ENCODE assay signal across 10 cellular contexts in genomic region chr17:8250101-8250500, GRCh38. TPM values are rescaled to one million over a fixed set of nuclear protein-coding genes. Genes with fewer than 3 reads are reported as not detected.
DNase-seq lines count a peak whose midpoint lies in the region; ATAC-seq and TF ChIP-seq lines count a peak whose summit lies in the region.
"Had no signal": no experiment of that assay in that cellular context is flagged by ENCODE, and none has a peak within 500 bp of the region (broad histone marks: within the 10 kb centered on the region; RNA-seq: fewer than 3 reads in every experiment).

No MANE protein-coding gene starts in this region.

- DNase-seq in activated naive CD4-positive, alpha-beta T cell treated with anti-CD3 and anti-CD28 coated beads, Interleukin-2, amount 10 ng/mL, durations not matched to agents 7 days and 5 days: no peak
- DNase-seq in activated naive CD4-positive, alpha-beta T cell (lab: John Stamatoyannopoulos, UW): no peak
- no peak for DNase-seq in SK-N-MC (ENCODE audit: low read depth, low spot score)
- no peak for DNase-seq in fibroblast of mammary gland (ENCODE audit: low read depth)
- no peak for DNase-seq in stimulated activated naive B cell treated with anti-CD40 and anti-IgM and Interleukin-4, amounts not matched to agents 10 μg/mL and 1 μg/mL and 100 μg/mL, for 72 hours
- no peak for DNase-seq in DMS53 treated with DMSO at 0.1 percent for 48 hours (lab: John Stamatoyannopoulos, UW; ENCODE audit: unreplicated experiment)
- no peak for DNase-seq in prostate gland (ENCODE audit: low spot score)
- DNase-seq: mucosa of descending colon, SHP77 treated with DMSO at 0.1 percent for 48 hours had no signal

- CTCF ChIA-PET in activated naive CD4-positive, alpha-beta T cell treated with anti-CD3 and anti-CD28 coated beads, Interleukin-2, amount 10 ng/mL, durations not matched to agents 7 days and 5 days (lab: Charles Lee): interaction anchor here (0.9 to 5.0 kb wide), 3 partner anchors 27 to 76 kb away, joined by 3 to 38 read pairs (median 4); no protein-coding TSS in a partner anchor

- peak overlapping the region; percentile 88 for H3K4me3 Mint-ChIP-seq in activated naive CD4-positive, alpha-beta T cell treated with anti-CD3 and anti-CD28 coated beads, Interleukin-2, amount 10 ng/mL, durations not matched to agents 7 days and 5 days
- H3K4me3 Mint-ChIP-seq in stimulated activated naive B cell treated with anti-CD40 and anti-IgM and Interleukin-4, amounts not matched to agents 10 μg/mL and 1 μg/mL and 100 μg/mL, for 72 hours: peak overlapping the region; percentile 91 to 98

- H3K9me3 ChIP-seq in SK-N-MC (ENCODE audit: low read depth, low read length) (no peaks in the 10 kb centered on the region), prostate gland (no peaks in the 10 kb centered on the region)
- H3K9me3 ChIP-seq: mucosa of descending colon had no signal

- peaks cover 37% of the 10 kb centered on the region for H3K4me1 Mint-ChIP-seq in activated naive CD4-positive, alpha-beta T cell treated with anti-CD3 and anti-CD28 coated beads, Interleukin-2, amount 10 ng/mL, durations not matched to agents 7 days and 5 days
- H3K4me1 Mint-ChIP-seq in stimulated activated naive B cell treated with anti-CD40 and anti-IgM and Interleukin-4, amounts not matched to agents 10 μg/mL and 1 μg/mL and 100 μg/mL, for 72 hours: peaks cover 24 to 46% of the 10 kb centered on the region in 2 donors

- H3K27ac ChIP-seq in SK-N-MC (no peak overlapping the region), prostate gland (no peak overlapping the region)

- no peaks in the 10 kb centered on the region for H3K9me3 Mint-ChIP-seq in activated naive CD4-positive, alpha-beta T cell treated with anti-CD3 and anti-CD28 coated beads, Interleukin-2, amount 10 ng/mL, durations not matched to agents 7 days and 5 days
- no peaks in the 10 kb centered on the region for H3K9me3 Mint-ChIP-seq in stimulated activated naive B cell treated with anti-CD40 and anti-IgM and Interleukin-4, amounts not matched to agents 10 μg/mL and 1 μg/mL and 100 μg/mL, for 72 hours

- H3K4me3 ChIP-seq in SK-N-MC (peak overlapping the region; percentile 96), fibroblast of mammary gland (ENCODE audit: control insufficient read depth, low read depth, low read length) (peak overlapping the region; percentile 99), prostate gland (no peak overlapping the region)

- no peaks in the 10 kb centered on the region for H3K4me1 ChIP-seq in prostate gland (replicated peaks)

- intact Hi-C loops in prostate gland (cut with DNase I): no loop called here

- no peaks in the 10 kb centered on the region for H3K27me3 Mint-ChIP-seq in activated naive CD4-positive, alpha-beta T cell treated with anti-CD3 and anti-CD28 coated beads, Interleukin-2, amount 10 ng/mL, durations not matched to agents 7 days and 5 days
- H3K27me3 Mint-ChIP-seq in stimulated activated naive B cell treated with anti-CD40 and anti-IgM and Interleukin-4, amounts not matched to agents 10 μg/mL and 1 μg/mL and 100 μg/mL, for 72 hours: no peaks in the 10 kb centered on the region

- ATAC-seq in stimulated activated naive B cell treated with anti-CD40 and anti-IgM and Interleukin-4, amounts not matched to agents 10 μg/mL and 1 μg/mL and 100 μg/mL, for 72 hours (replicated peaks): no peak
- no peak for ATAC-seq in GM18870 (IDR thresholded peaks at IDR 0.05; ENCODE audit: unreplicated experiment)
- ATAC-seq: mucosa of descending colon had no signal

- no peaks in the 10 kb centered on the region for H3K27me3 ChIP-seq in prostate gland (replicated peaks; ENCODE audit: insufficient read depth)

- TF ChIP-seq POLR2A in prostate gland (IDR thresholded peaks at IDR 0.05): no peak

- peaks cover 12% of the 10 kb centered on the region for H3K36me3 Mint-ChIP-seq in activated naive CD4-positive, alpha-beta T cell treated with anti-CD3 and anti-CD28 coated beads, Interleukin-2, amount 10 ng/mL, durations not matched to agents 7 days and 5 days
- H3K36me3 Mint-ChIP-seq in stimulated activated naive B cell treated with anti-CD40 and anti-IgM and Interleukin-4, amounts not matched to agents 10 μg/mL and 1 μg/mL and 100 μg/mL, for 72 hours: peaks cover 29 to 30% of the 10 kb centered on the region in 2 donors

- peaks cover 13% of the 10 kb centered on the region for H3K36me3 ChIP-seq in SK-N-MC (ENCODE audit: insufficient read depth, low read length)
- no peaks in the 10 kb centered on the region for H3K36me3 ChIP-seq in prostate gland

- H3K27ac Mint-ChIP-seq in activated naive CD4-positive, alpha-beta T cell treated with anti-CD3 and anti-CD28 coated beads, Interleukin-2, amount 10 ng/mL, durations not matched to agents 7 days and 5 days: peak overlapping the region; percentile 100
- H3K27ac Mint-ChIP-seq in stimulated activated naive B cell treated with anti-CD40 and anti-IgM and Interleukin-4, amounts not matched to agents 10 μg/mL and 1 μg/mL and 100 μg/mL, for 72 hours: peak overlapping the region; percentile 99

- peak overlapping the region; percentile 96 for H3K9ac ChIP-seq in SK-N-MC (ENCODE audit: insufficient read length)

- no peak for TF ChIP-seq CTCF in fibroblast of mammary gland (conservative IDR thresholded peaks at IDR 0.05; ENCODE audit: control insufficient read depth, insufficient read depth, low read depth, low read length)
- no peak for TF ChIP-seq CTCF in prostate gland (IDR thresholded peaks at IDR 0.05)

RNA-seq across cellular contexts. Expression of gene PFAS, which starts 1.0 kb away (rescaled TPM):
- total RNA-seq in prostate gland: 10 to 100 TPM; 17.0 to 29.0 TPM

RNA-seq across cellular contexts. Expression of gene CTC1, which starts 2.2 kb away (rescaled TPM):
- 10 to 100 TPM; 20.1 to 31.7 TPM for total RNA-seq in prostate gland

RNA-seq across cellular contexts. Expression of gene RANGRF, which starts 38.4 kb away (rescaled TPM):
- total RNA-seq in prostate gland: 10 to 100 TPM; 29.5 to 30.1 TPM

RNA-seq across cellular contexts. Expression of gene AURKB, which starts 39.7 kb away (rescaled TPM):
- 1 to 10 TPM; 2.1 to 6.6 TPM for total RNA-seq in prostate gland

RNA-seq across cellular contexts. Expression of gene SLC25A35, which starts 45.1 kb away (rescaled TPM):
- total RNA-seq in prostate gland: 1 to 10 TPM; 4.5 to 5.2 TPM

Comparison
In these comparisons a context has a peak if more than half of its experiments do, and no peak if none do; other contexts are left out.
1. H3K4me3 ChIP-seq: peak in SK-N-MC (single experiment) and fibroblast of mammary gland (single experiment); none in prostate gland (0 of 2).